Comparison of ENCODE assay signal across 14 cellular contexts in the genomic region with DNA sequence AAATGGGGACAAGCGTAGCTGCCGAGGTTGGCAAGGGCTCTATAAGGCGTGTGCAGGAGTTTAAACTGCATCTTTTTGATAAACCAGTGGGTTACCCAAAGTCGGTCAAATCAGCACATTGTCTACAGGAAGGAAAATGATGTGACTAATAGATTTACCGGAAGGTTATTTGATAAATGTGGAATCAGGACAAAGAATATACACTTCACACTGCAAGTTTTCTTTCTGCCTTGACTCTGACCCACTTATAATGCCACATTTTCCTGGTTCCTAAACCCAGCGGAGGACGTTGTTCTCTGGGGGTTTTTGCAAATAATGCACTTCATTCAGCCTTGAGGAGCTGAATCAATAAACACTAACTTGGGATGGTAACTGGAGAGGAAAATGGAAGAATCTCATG.
DNase-seq lines count a peak whose midpoint lies in the region; ATAC-seq and TF ChIP-seq lines count a peak whose summit lies in the region.
"Had no signal": no experiment of that assay in that cellular context is flagged by ENCODE, and none has a peak within 500 bp of the region (broad histone marks: within the 10 kb centered on the region; RNA-seq: fewer than 3 reads in every experiment).

No MANE protein-coding gene starts in this region.

- H3K27me3 Mint-ChIP-seq in central memory CD8-positive, alpha-beta T cell: no peaks in the 10 kb centered on the region
- H3K27me3 Mint-ChIP-seq in osteocyte (ENCODE audit: unreplicated experiment): no peaks in the 10 kb centered on the region

- no peaks in the 10 kb centered on the region for H3K9me3 Mint-ChIP-seq in central memory CD8-positive, alpha-beta T cell
- H3K9me3 Mint-ChIP-seq in osteocyte (ENCODE audit: unreplicated experiment): no peaks in the 10 kb centered on the region
- H3K9me3 Mint-ChIP-seq: CD8-positive, alpha-beta T cell had no signal

- H3K4me1 Mint-ChIP-seq in central memory CD8-positive, alpha-beta T cell: peaks cover 4% of the 10 kb centered on the region
- peaks cover 1% of the 10 kb centered on the region for H3K4me1 Mint-ChIP-seq in osteocyte (ENCODE audit: unreplicated experiment)

- DNase-seq in NCI-H1694 (lab: John Stamatoyannopoulos, UW): peak; percentile 5
- DNase-seq in NCI-H1694 treated with DMSO at 0.1 percent for 48 hours (lab: John Stamatoyannopoulos, UW): no peak
- DNase-seq in central memory CD8-positive, alpha-beta T cell (ENCODE audit: low spot score in 2 of 2): no peak
- DNase-seq in osteocyte (ENCODE audit: extremely low spot score, unreplicated experiment): peak; percentile 46
- no peak for DNase-seq in NCI-H1092 (lab: John Stamatoyannopoulos, UW)
- DNase-seq in NCI-H1930 (lab: John Stamatoyannopoulos, UW): no peak
- DNase-seq in NCI-H526 treated with DMSO at 0.1 percent for 48 hours (lab: John Stamatoyannopoulos, UW): no peak
- DNase-seq: AML-193; Calu3; CD8-positive, alpha-beta T cell; GM23248; NCI-H1417 treated with DMSO at 0.1 percent for 48 hours; NCI-H2029 had no signal

- H3K27ac Mint-ChIP-seq in central memory CD8-positive, alpha-beta T cell (ENCODE audit: low read depth): peak overlapping the region; percentile 5
- no peak overlapping the region for H3K27ac Mint-ChIP-seq in osteocyte (ENCODE audit: unreplicated experiment)
- H3K27ac Mint-ChIP-seq: CD8-positive, alpha-beta T cell had no signal

- no peak for ATAC-seq in central memory CD8-positive, alpha-beta T cell (replicated peaks; ENCODE audit: extremely low read depth, poor library complexity, severe bottlenecking)
- ATAC-seq: CD8-positive, alpha-beta T cell; Right ventricle myocardium inferior had no signal

- TF ChIP-seq CTCF in osteocyte (IDR thresholded peaks at IDR 0.05): no peak

- no peak overlapping the region for H3K4me3 Mint-ChIP-seq in central memory CD8-positive, alpha-beta T cell
- H3K4me3 Mint-ChIP-seq in osteocyte (ENCODE audit: unreplicated experiment): no peak overlapping the region
- H3K4me3 Mint-ChIP-seq: CD8-positive, alpha-beta T cell had no signal

- no peaks in the 10 kb centered on the region for H3K36me3 Mint-ChIP-seq in central memory CD8-positive, alpha-beta T cell (ENCODE audit: insufficient read depth)
- no peaks in the 10 kb centered on the region for H3K36me3 Mint-ChIP-seq in osteocyte (ENCODE audit: unreplicated experiment)

Comparison
In these comparisons a context has a peak if more than half of its experiments do, and no peak if none do; other contexts are left out.
1. DNase-seq: peak in NCI-H1694 (single experiment) and osteocyte (single experiment); none in NCI-H1694 treated with DMSO at 0.1 percent for 48 hours (single experiment), central memory CD8-positive, alpha-beta T cell (0 of 2), NCI-H1092 (single experiment), NCI-H1930 (0 of 2) and NCI-H526 treated with DMSO at 0.1 percent for 48 hours (single experiment).